ENCODE assay signal across 15 cellular contexts in genomic region chr19:36918090-36918489, GRCh38.
"Had no signal": no experiment of that assay in that cellular context is flagged by ENCODE, and none has a peak within 500 bp of the region (broad histone marks: within the 10 kb centered on the region; RNA-seq: fewer than 3 reads in every experiment).

No MANE protein-coding gene starts in this region.

- H3K27me3 Mint-ChIP-seq: activated CD8-positive, alpha-beta T cell treated with anti-CD3 and anti-CD28 coated beads for 36 hours had no signal

- DNase-seq: activated CD8-positive, alpha-beta memory T cell treated with anti-CD3 and anti-CD28 coated beads, Interleukin-2, amount 50 U/mL, for 48 hours; activated CD8-positive, alpha-beta T cell treated with anti-CD3 and anti-CD28 coated beads for 36 hours; activated effector memory CD4-positive, alpha-beta T cell treated with anti-CD3 and anti-CD28 coated beads, Interleukin-2, amount 50 U/mL, for 16 hours; colonic mucosa; foreskin melanocyte; heart right ventricle; left ventricle myocardium inferior; mesenchymal stem cell; retina; stimulated activated CD4-positive, alpha-beta T cell treated with anti-CD3 and anti-CD28 coated beads, Interleukin-4, amount 100 ng/mL, for 1 hour; T-helper 1 cell; thyroid gland; uterus had no signal

- ATAC-seq: activated CD4-positive, CD25-positive, alpha-beta regulatory T cell treated with anti-CD3 and anti-CD28 coated beads, Interleukin-2, amount 50 U/mL, for 24 hours; activated CD8-positive, alpha-beta T cell treated with anti-CD3 and anti-CD28 coated beads for 36 hours; heart right ventricle had no signal

- H3K27ac ChIP-seq: colonic mucosa, heart right ventricle, left ventricle myocardium inferior, SK-N-MC, thyroid gland, uterus had no signal
